In genomic region chr18:7117390-7118355, GRCh38 we compare ENCODE assay signal across 8 cellular contexts. TPM values are rescaled to one million over a fixed set of nuclear protein-coding genes. Genes with fewer than 3 reads are reported as not detected.
DNase-seq lines count a peak whose midpoint lies in the region; ATAC-seq and TF ChIP-seq lines count a peak whose summit lies in the region.

TSS of gene LAMA1 (minus strand) at chr18:7117797. CDS start at chr18:7117720, 77 bp downstream.

- intact Hi-C loops in psoas muscle (cut with DNase I) = no loop called here

- peaks cover 10% of the 10 kb centered on the region for H3K4me1 ChIP-seq in psoas muscle

- peaks cover 3% of the 10 kb centered on the region for H3K27me3 Mint-ChIP-seq in glutamatergic neuron (ENCODE audit: unreplicated experiment)

- peaks cover 0 to 72% (median 16%) of the 10 kb centered on the region in 3 donors for H3K27me3 ChIP-seq in psoas muscle (ENCODE audit: insufficient read depth in 3 of 3, low read length in 2 of 3)

- H3K4me3 Mint-ChIP-seq in glutamatergic neuron (ENCODE audit: unreplicated experiment) = peak within 1 kb of the TSS; percentile 99

- H3K36me3 Mint-ChIP-seq in glutamatergic neuron (ENCODE audit: unreplicated experiment) = peaks cover 8% of the 10 kb centered on the region

- no peaks in the 10 kb centered on the region for H3K9me3 ChIP-seq in psoas muscle

- peaks cover 7% of the 10 kb centered on the region for H3K9me3 Mint-ChIP-seq in glutamatergic neuron (ENCODE audit: unreplicated experiment)

- no peaks in the 10 kb centered on the region for H3K36me3 ChIP-seq in psoas muscle (ENCODE audit: insufficient read depth in 1 of 2, low read depth in 1 of 2)

- DNase-seq in ELF-1 (ENCODE audit: low read depth, low spot score) (peak; percentile 46), SK-N-DZ (ENCODE audit: low spot score) (peak; percentile 81), glutamatergic neuron (peak; percentile 73), psoas muscle (peak in 1 of 2 donors; percentile 29), GDM1 (lab: John Stamatoyannopoulos, UW) (no peak), GM10266 (ENCODE audit: extremely low spot score) (no peak)
- no peak for DNase-seq in stimulated activated CD4-positive, alpha-beta T cell treated with anti-CD3 and anti-CD28 coated beads, Interleukin-4, amount 100 ng/mL, for 24 hours

- H3K27ac ChIP-seq in psoas muscle = no peak within 1 kb of the TSS

- H3K4me1 Mint-ChIP-seq in glutamatergic neuron (ENCODE audit: low read depth, unreplicated experiment) = peaks cover 11% of the 10 kb centered on the region

- no peak for TF ChIP-seq CTCF in glutamatergic neuron (IDR thresholded peaks at IDR 0.05; ENCODE audit: partially characterized antibody, unreplicated experiment)
- TF ChIP-seq CTCF in psoas muscle (IDR thresholded peaks at IDR 0.05) = no peak
- no peak for TF ChIP-seq CTCF in GM10266 (IDR thresholded peaks at IDR 0.05; ENCODE audit: control insufficient read depth, insufficient read depth, low read depth, missing control alignments)

- H3K4me3 ChIP-seq in psoas muscle = peak within 1 kb of the TSS; percentile 66

- WGBS in psoas muscle, 3 donors = 1 to 4% (median 2%) methylated on average over 49 to 95 of the region's 95 CpGs

- ATAC-seq in psoas muscle = no peak
- ATAC-seq in HG03442 (IDR thresholded peaks at IDR 0.05; ENCODE audit: unreplicated experiment) = no peak

- H3K27ac Mint-ChIP-seq in glutamatergic neuron (ENCODE audit: unreplicated experiment) = peak within 1 kb of the TSS; percentile 54

RNA-seq across cellular contexts. Expression of gene LAMA1, which starts in this region (rescaled TPM):
- polyA plus RNA-seq in SK-N-DZ (2014; cell fraction: cytosol; rRNA removed) = 25.4 and 30.3 TPM in 2 replicates
- polyA plus RNA-seq in SK-N-DZ (2014; cell fraction: nucleus; rRNA removed) = 47.9 and 73.0 TPM in 2 replicates
- total RNA-seq in glutamatergic neuron (ENCODE audit: unreplicated experiment) (32.0 TPM), psoas muscle (under 1 TPM in 3 of 4 donors, not detected in 1; 0.06 to 0.38 (median 0.15) TPM)
- polyA plus RNA-seq in psoas muscle = 1 to 10 TPM in 1 of 3 donors, under 1 TPM in 2; 0.04 to 2.6 (median 0.06) TPM

Comparison
In these comparisons a context has a peak if more than half of its experiments do, and no peak if none do; other contexts are left out.
1. RNA of gene LAMA1 (total RNA-seq): 32.0 TPM in glutamatergic neuron (single experiment); 0.06 to 0.38 TPM in psoas muscle; every median in the first group is over 10 times any median in the second.
2. DNase-seq: peak in ELF-1 (single experiment), SK-N-DZ (single experiment) and glutamatergic neuron (single experiment); none in GDM1 (single experiment), GM10266 (single experiment) and stimulated activated CD4-positive, alpha-beta T cell treated with anti-CD3 and anti-CD28 coated beads, Interleukin-4, amount 100 ng/mL, for 24 hours (single experiment).